ENCODE assay signal across 8 cellular contexts in the genomic region with DNA sequence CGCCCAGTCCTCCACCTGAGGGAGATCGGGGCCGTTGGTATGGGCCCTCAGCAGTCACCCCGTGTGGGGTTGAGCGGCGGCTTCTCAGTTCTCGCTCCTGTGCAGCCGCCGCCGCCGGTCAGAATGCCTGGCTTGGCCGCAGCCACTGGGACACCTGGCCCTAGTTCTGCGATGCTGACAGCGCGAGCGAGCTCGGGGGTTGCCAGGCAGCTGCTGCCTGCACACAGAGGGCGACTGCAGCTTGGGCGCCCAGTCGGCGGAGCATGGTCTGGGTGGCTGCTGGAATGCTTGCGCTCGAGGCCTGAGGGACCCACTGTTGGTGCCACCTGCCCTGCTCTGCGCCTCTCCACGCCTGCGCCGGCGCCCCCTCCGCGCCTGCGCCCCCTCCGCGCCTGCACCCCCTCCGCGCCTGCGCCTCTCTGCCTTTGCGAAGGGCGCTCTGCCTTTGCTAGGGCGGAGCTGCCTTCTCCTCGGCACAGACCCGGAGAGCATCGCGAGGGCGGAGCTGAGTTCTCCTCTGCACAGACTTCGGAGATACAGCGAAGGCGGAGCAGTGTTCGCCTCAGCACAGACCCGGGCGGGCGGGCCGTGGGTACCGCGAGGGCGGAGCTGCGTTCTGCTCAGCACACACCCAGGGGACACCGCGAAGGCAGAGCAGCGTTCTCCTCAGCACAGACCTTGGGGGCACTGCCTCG.
A peak's percentile ranks its signal among the peaks of the same experiment; 100 is the strongest.
DNase-seq lines count a peak whose midpoint lies in the region; ATAC-seq and TF ChIP-seq lines count a peak whose summit lies in the region.
"Not testable (repeated sequence)": the region's sequence is repeated elsewhere in the genome, so short reads cannot be mapped to it uniquely, and the experiment has no call there.

No MANE protein-coding gene starts in this region.

- H3K9me3 Mint-ChIP-seq in effector memory CD8-positive, alpha-beta T cell = peaks cover 4 to 11% of the 10 kb centered on the region in 2 donors

- peak overlapping the region; percentile 27 for H3K4me3 ChIP-seq in lower leg skin (ENCODE audit: low read depth, poor library complexity, severe bottlenecking)

- peak overlapping the region; percentile 79 to 83 for H3K4me3 Mint-ChIP-seq in effector memory CD8-positive, alpha-beta T cell

- TF ChIP-seq CTCF in lower leg skin (IDR thresholded peaks at IDR 0.05) = not testable (repeated sequence)

- intact Hi-C loops in lower leg skin (cut with DNase I; ENCODE audit: low total_unique reads) = not testable (repeated sequence)

- not testable (repeated sequence) for TF ChIP-seq POLR2A in lower leg skin (IDR thresholded peaks at IDR 0.05)

- peak overlapping the region; percentile 75 to 84 for H3K27ac Mint-ChIP-seq in effector memory CD8-positive, alpha-beta T cell

- 2 to 6% methylated on average over 21 to 53 of the region's 60 CpGs for WGBS in lower leg skin, 2 donors

- ATAC-seq in GM18867 (IDR thresholded peaks at IDR 0.05; ENCODE audit: unreplicated experiment) = peak; percentile 100
- peak; percentile 100 for ATAC-seq in HG02840 (IDR thresholded peaks at IDR 0.05; ENCODE audit: low FRiP score, unreplicated experiment)
- peak; percentile 97 for ATAC-seq in effector memory CD8-positive, alpha-beta T cell (replicated peaks)

- H3K27me3 Mint-ChIP-seq in effector memory CD8-positive, alpha-beta T cell = peaks cover 5 to 14% of the 10 kb centered on the region in 2 donors

- DNase-seq in A172 (ENCODE audit: low spot score) (peak; percentile 88), NCI-H460 (ENCODE audit: extremely low read depth, low read depth) (peak; percentile 78), activated T-cell treated with anti-CD3 and anti-CD28 coated beads for 4 hours (peak; percentile 87), lower leg skin (ENCODE audit: low spot score in 2 of 2) (peak; percentile 86 to 98)
- DNase-seq in effector memory CD8-positive, alpha-beta T cell = peak; percentile 98
- DNase-seq in stimulated activated CD4-positive, alpha-beta T cell treated with anti-CD3 and anti-CD28 coated beads, Interleukin-12 subunit alpha, Interleukin-12 subunit beta, amount 100 ng/mL, for 48 hours (ENCODE audit: low read depth in 2 of 3, low spot score in 1 of 3) = peak; percentile 89 to 92 (median 89)

- not testable (repeated sequence) for H3K36me3 Mint-ChIP-seq in effector memory CD8-positive, alpha-beta T cell (ENCODE audit: insufficient read depth)

- not testable (repeated sequence) for H3K4me1 Mint-ChIP-seq in effector memory CD8-positive, alpha-beta T cell (ENCODE audit: low read depth in 2 of 2)

Comparison
In these comparisons a context has a peak if more than half of its experiments do, and no peak if none do; other contexts are left out.
1. Peak in every context shown above with its lines: DNase-seq, ATAC-seq and H3K4me3 ChIP-seq.